In the genomic region with DNA sequence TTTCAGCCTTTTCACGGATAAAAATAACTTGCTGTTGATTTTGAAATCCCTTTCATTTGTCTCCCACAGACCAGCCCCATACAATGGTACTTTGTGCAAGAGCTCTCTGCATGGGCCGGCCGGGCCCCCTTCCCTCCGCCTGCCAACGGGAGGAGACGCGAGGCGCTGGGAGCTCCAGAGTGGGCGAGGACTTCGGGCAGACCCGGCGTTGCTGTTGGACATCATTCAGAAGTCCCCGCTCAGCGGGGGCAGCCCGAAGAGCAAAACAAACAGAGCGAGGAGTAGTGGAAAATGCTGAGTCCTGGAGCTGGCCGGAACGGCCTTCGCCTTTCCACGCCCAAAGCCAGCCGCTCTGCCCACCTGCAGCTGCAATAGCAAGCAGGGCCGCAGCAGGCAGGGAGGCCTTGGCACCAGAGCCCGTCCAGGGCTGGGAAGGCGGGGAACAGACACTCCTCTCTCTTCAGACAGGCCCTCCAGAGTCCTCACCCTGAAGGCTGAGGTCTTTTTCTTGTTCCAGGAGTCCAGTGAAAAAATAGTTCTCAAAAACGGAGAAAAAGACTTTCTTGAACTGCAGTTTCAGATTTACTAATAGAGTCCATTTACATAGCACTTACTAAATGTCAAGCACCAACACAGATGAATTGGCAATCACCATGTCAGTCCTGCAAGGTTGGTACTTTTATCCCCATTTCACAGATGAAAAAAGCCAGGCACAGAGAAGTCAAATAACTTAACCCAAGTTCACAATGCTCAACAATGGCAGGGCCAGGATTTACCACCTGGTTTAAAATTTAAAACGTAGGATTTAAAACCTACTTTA, we compare ENCODE assay signal across 8 cellular contexts.
A peak's percentile ranks its signal among the peaks of the same experiment; 100 is the strongest.
DNase-seq lines count a peak whose midpoint lies in the region; ATAC-seq and TF ChIP-seq lines count a peak whose summit lies in the region.

No MANE protein-coding gene starts in this region.

- intact Hi-C loops in activated CD8-positive, alpha-beta T cell treated with anti-CD3 and anti-CD28 coated beads for 36 hours (cut with micrococcal nuclease) = no loop called here

- no peak for DNase-seq in activated CD8-positive, alpha-beta T cell treated with anti-CD3 and anti-CD28 coated beads for 36 hours
- peak in 48 of 51 donors; percentile 17 to 91 (median 64) for DNase-seq in hypothalamus (lab: John Stamatoyannopoulos, UW)
- DNase-seq in HCEC 1CT = no peak
- DNase-seq in effector CD8-positive, alpha-beta T cell (lab: John Stamatoyannopoulos, UW) = no peak
- no peak for DNase-seq in SKM-1 (lab: John Stamatoyannopoulos, UW; ENCODE audit: unreplicated experiment)

- POLR2A ChIA-PET in activated CD8-positive, alpha-beta T cell treated with anti-CD3 and anti-CD28 coated beads for 36 hours (lab: Charles Lee) = interaction anchor here (0.7 to 1.7 kb wide), 11 partner anchors 20 to 179 kb away, joined by 3 to 5 read pairs (median 4); no protein-coding TSS in a partner anchor

- no peaks in the 10 kb centered on the region for H3K27me3 Mint-ChIP-seq in activated CD8-positive, alpha-beta T cell treated with anti-CD3 and anti-CD28 coated beads for 36 hours
- H3K27me3 Mint-ChIP-seq in stimulated activated memory B cell treated with anti-CD40 and anti-IgM and Interleukin-4, amounts not matched to agents 10 μg/mL and 1 μg/mL and 100 μg/mL, for 72 hours = no peaks in the 10 kb centered on the region

- peaks cover 3% of the 10 kb centered on the region for H3K9me3 Mint-ChIP-seq in activated CD8-positive, alpha-beta T cell treated with anti-CD3 and anti-CD28 coated beads for 36 hours
- H3K9me3 Mint-ChIP-seq in stimulated activated memory B cell treated with anti-CD40 and anti-IgM and Interleukin-4, amounts not matched to agents 10 μg/mL and 1 μg/mL and 100 μg/mL, for 72 hours = no peaks in the 10 kb centered on the region

- H3K36me3 Mint-ChIP-seq in activated CD8-positive, alpha-beta T cell treated with anti-CD3 and anti-CD28 coated beads for 36 hours (ENCODE audit: low read depth) = peaks cover 42% of the 10 kb centered on the region
- H3K36me3 Mint-ChIP-seq in stimulated activated memory B cell treated with anti-CD40 and anti-IgM and Interleukin-4, amounts not matched to agents 10 μg/mL and 1 μg/mL and 100 μg/mL, for 72 hours = peaks cover 8% of the 10 kb centered on the region

- peak overlapping the region; percentile 77 for H3K27ac Mint-ChIP-seq in activated CD8-positive, alpha-beta T cell treated with anti-CD3 and anti-CD28 coated beads for 36 hours
- H3K27ac Mint-ChIP-seq in stimulated activated memory B cell treated with anti-CD40 and anti-IgM and Interleukin-4, amounts not matched to agents 10 μg/mL and 1 μg/mL and 100 μg/mL, for 72 hours = peak overlapping the region; percentile 62

- ATAC-seq in GM21515 (IDR thresholded peaks at IDR 0.05; ENCODE audit: unreplicated experiment) = peak; percentile 39
- ATAC-seq in activated CD8-positive, alpha-beta T cell treated with anti-CD3 and anti-CD28 coated beads for 36 hours = peak; percentile 10
- ATAC-seq in stimulated activated memory B cell treated with anti-CD40 and anti-IgM and Interleukin-4, amounts not matched to agents 10 μg/mL and 1 μg/mL and 100 μg/mL, for 72 hours = peak; percentile 74
- no peak for ATAC-seq in activated CD4-positive, CD25-positive, alpha-beta regulatory T cell treated with anti-CD3 and anti-CD28 coated beads, Interleukin-2, amount 50 U/mL, for 24 hours

- TF ChIP-seq CTCF in activated CD8-positive, alpha-beta T cell treated with anti-CD3 and anti-CD28 coated beads for 36 hours (IDR thresholded peaks at IDR 0.05) = no peak

- CTCF ChIA-PET in activated CD8-positive, alpha-beta T cell treated with anti-CD3 and anti-CD28 coated beads for 36 hours (lab: Charles Lee) = no interaction called here

- H3K4me1 Mint-ChIP-seq in activated CD8-positive, alpha-beta T cell treated with anti-CD3 and anti-CD28 coated beads for 36 hours (ENCODE audit: low read depth) = peaks cover 86% of the 10 kb centered on the region
- H3K4me1 Mint-ChIP-seq in stimulated activated memory B cell treated with anti-CD40 and anti-IgM and Interleukin-4, amounts not matched to agents 10 μg/mL and 1 μg/mL and 100 μg/mL, for 72 hours = peaks cover 36% of the 10 kb centered on the region

- H3K4me3 Mint-ChIP-seq in activated CD8-positive, alpha-beta T cell treated with anti-CD3 and anti-CD28 coated beads for 36 hours = no peak overlapping the region
- H3K4me3 Mint-ChIP-seq in stimulated activated memory B cell treated with anti-CD40 and anti-IgM and Interleukin-4, amounts not matched to agents 10 μg/mL and 1 μg/mL and 100 μg/mL, for 72 hours = peak overlapping the region; percentile 47

Comparison
In these comparisons a context has a peak if more than half of its experiments do, and no peak if none do; other contexts are left out.
1. ATAC-seq: peak in GM21515 (single experiment), activated CD8-positive, alpha-beta T cell treated with anti-CD3 and anti-CD28 coated beads for 36 hours (single experiment) and stimulated activated memory B cell treated with anti-CD40 and anti-IgM and Interleukin-4, amounts not matched to agents 10 μg/mL and 1 μg/mL and 100 μg/mL, for 72 hours (single experiment); none in activated CD4-positive, CD25-positive, alpha-beta regulatory T cell treated with anti-CD3 and anti-CD28 coated beads, Interleukin-2, amount 50 U/mL, for 24 hours (0 of 2).
2. DNase-seq: peak in hypothalamus (48 of 51); none in activated CD8-positive, alpha-beta T cell treated with anti-CD3 and anti-CD28 coated beads for 36 hours (single experiment), HCEC 1CT (single experiment), effector CD8-positive, alpha-beta T cell (single experiment) and SKM-1 (single experiment).